Comparison of ENCODE assay signal across 9 cellular contexts in the genomic region with DNA sequence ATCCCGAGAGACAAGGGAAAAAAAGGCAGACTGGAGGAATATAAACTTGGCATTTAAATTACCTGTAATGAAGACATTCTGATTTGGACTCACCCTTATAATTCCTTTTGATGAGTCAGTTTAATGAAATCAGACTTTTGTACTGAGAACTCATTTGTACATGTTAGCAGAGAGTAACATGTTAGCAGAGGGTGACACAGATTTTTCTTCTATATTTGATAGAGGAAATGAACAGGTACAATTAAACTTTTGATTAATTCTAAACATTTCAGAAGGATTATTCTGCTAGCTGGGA.
DNase-seq lines count a peak whose midpoint lies in the region; ATAC-seq and TF ChIP-seq lines count a peak whose summit lies in the region.
"Had no signal": no experiment of that assay in that cellular context is flagged by ENCODE, and none has a peak within 500 bp of the region (broad histone marks: within the 10 kb centered on the region; RNA-seq: fewer than 3 reads in every experiment).

No MANE protein-coding gene starts in this region.

- no peaks in the 10 kb centered on the region for H3K27me3 ChIP-seq in Panc1 (ENCODE audit: control insufficient read depth, insufficient read depth, low read length)
- H3K27me3 ChIP-seq in rectal smooth muscle tissue (ENCODE audit: control insufficient read depth, insufficient read depth, low read length): no peaks in the 10 kb centered on the region

- no peaks in the 10 kb centered on the region for H3K9me3 ChIP-seq in Panc1 (ENCODE audit: control insufficient read depth, insufficient read depth, low read depth, low read length)

- H3K36me3 ChIP-seq in Panc1 (ENCODE audit: control insufficient read depth, insufficient read depth, low read length): no peaks in the 10 kb centered on the region
- H3K36me3 ChIP-seq in rectal smooth muscle tissue (ENCODE audit: control insufficient read depth, insufficient read depth, low read length): no peaks in the 10 kb centered on the region

- H3K27ac ChIP-seq in Panc1 (ENCODE audit: low read length) (peak overlapping the region; percentile 78), rectal smooth muscle tissue (ENCODE audit: low read depth, low read length) (peak overlapping the region; percentile 14)

- CTCF ChIA-PET in Panc1 (lab: Charles Lee): interaction anchor here (0.5 to 2.2 kb wide), 7 partner anchors 9 to 459 kb away, joined by 3 to 16 read pairs (median 4); no protein-coding TSS in a partner anchor

- no peak for ATAC-seq in Panc1
- ATAC-seq in HG02884 (IDR thresholded peaks at IDR 0.05; ENCODE audit: unreplicated experiment): no peak
- no peak for ATAC-seq in HG03432 (IDR thresholded peaks at IDR 0.05; ENCODE audit: unreplicated experiment)

- DNase-seq in EH (ENCODE audit: low read depth) (peak; percentile 29), Panc1 (ENCODE audit: low read depth, low spot score) (no peak), epithelial cell of esophagus (ENCODE audit: low read depth) (peak; percentile 70), SIG-M5 (lab: John Stamatoyannopoulos, UW) (no peak), OCI-M1 (lab: John Stamatoyannopoulos, UW) (no peak)
- DNase-seq: cortex of kidney had no signal

- in situ Hi-C loops in Panc1 (cut with HindIII; ENCODE audit: low pct_unique_long_range_greater_than_20kb, low sequenced_read_pairs): no loop called here

- no peak overlapping the region for H3K9ac ChIP-seq in rectal smooth muscle tissue (ENCODE audit: low read length)

- H3K4me1 ChIP-seq in Panc1 (ENCODE audit: control insufficient read depth, insufficient read depth, low read length) (peaks cover 42% of the 10 kb centered on the region), rectal smooth muscle tissue (ENCODE audit: control insufficient read depth, insufficient read depth, low read length) (peaks cover 8% of the 10 kb centered on the region)

- intact Hi-C loops in Panc1 (cut with micrococcal nuclease; ENCODE audit: unreplicated experiment): loop anchor here (2.0 kb wide), 1 partner anchor 244 kb away; the partner anchor contains the start of gene CABLES1

- TF ChIP-seq CTCF in Panc1 (IDR thresholded peaks at IDR 0.05): no peak
- no peak for TF ChIP-seq CTCF in epithelial cell of esophagus (IDR thresholded peaks at IDR 0.05; ENCODE audit: insufficient read depth, low read depth, low read length, missing control alignments)

- no TSS peak for BruUV-seq in Panc1 (replicated peaks; lab: Mats Ljungman, UMichigan)

- POLR2A ChIA-PET in Panc1 (lab: Charles Lee): interaction anchor here (0.6 kb wide), 1 partner anchor 280 kb away, joined by 5 read pairs; no protein-coding TSS in a partner anchor

- no peak overlapping the region for H3K4me3 ChIP-seq in Panc1 (ENCODE audit: low read depth in 2 of 2, low read length in 2 of 2)
- no peak overlapping the region for H3K4me3 ChIP-seq in epithelial cell of esophagus (ENCODE audit: low read length)
- H3K4me3 ChIP-seq in rectal smooth muscle tissue (ENCODE audit: low read length): no peak overlapping the region

Comparison
In these comparisons a context has a peak if more than half of its experiments do, and no peak if none do; other contexts are left out.
1. DNase-seq: peak in EH (single experiment) and epithelial cell of esophagus (single experiment); none in Panc1 (single experiment), SIG-M5 (single experiment) and OCI-M1 (single experiment).